Comparison of ENCODE assay signal across 26 cellular contexts in genomic region chr18:70256184-70256583, GRCh38. TPM values are rescaled to one million over a fixed set of nuclear protein-coding genes. Genes with fewer than 3 reads are reported as not detected.
"Had no signal": no experiment of that assay in that cellular context is flagged by ENCODE, and none has a peak within 500 bp of the region (broad histone marks: within the 10 kb centered on the region; RNA-seq: fewer than 3 reads in every experiment).

No MANE protein-coding gene starts in this region.

- H3K4me1 ChIP-seq: Peyer's patch, SJCRH30 had no signal

- H3K27ac Mint-ChIP-seq: IgD-negative memory B cell had no signal

- ATAC-seq: K562, PC-3, Right ventricle myocardium inferior had no signal

- H3K27ac ChIP-seq: HL-60, KMS-11, Peyer's patch, SJCRH30, SK-N-MC had no signal

- H3K9me3 ChIP-seq: Peyer's patch, SJCRH30 had no signal

- H3K4me3 Mint-ChIP-seq: IgD-negative memory B cell had no signal

- FAIRE-seq: HTR-8/SVneo, K562 had no signal

- H3K4me1 Mint-ChIP-seq: IgD-negative memory B cell had no signal

- H3K36me3 Mint-ChIP-seq: IgD-negative memory B cell had no signal

- H3K27me3 ChIP-seq: Peyer's patch, SJCRH30 had no signal

- DNase-seq: Kasumi-1; MM.1S; NCI-H1092 treated with DMSO at 0.1 percent for 48 hours; NCI-H1436; NCI-H187; NCI-H2029; NCI-H2081 treated with DMSO at 0.1 percent for 48 hours; NCI-H2171; NCI-H226; NCI-H446; NCI-H510A; NCI-H524 treated with DMSO at 0.1 percent for 48 hours; NCI-H774; NK-92 treated with Interleukin-12 subunit alpha and Interleukin-12 subunit beta, amount 100 ng/mL, for 24 hours; PC-3; Peyer's patch; SHP77 treated with DMSO at 0.1 percent for 48 hours; SJCRH30 had no signal

- H3K36me3 ChIP-seq: Peyer's patch, SJCRH30 had no signal

- H3K4me2 ChIP-seq: KMS-11 had no signal

- H3K4me3 ChIP-seq: K562, Peyer's patch, SJCRH30, SK-N-MC had no signal

- H3K9ac ChIP-seq: KMS-11 had no signal

- H3K9me3 Mint-ChIP-seq: IgD-negative memory B cell had no signal

RNA-seq across cellular contexts. Expression of gene SOCS6, which starts 32.7 kb away (rescaled TPM):
- total RNA-seq: OCI-LY7 had no signal
